ENCODE assay signal across 10 cellular contexts in the genomic region with DNA sequence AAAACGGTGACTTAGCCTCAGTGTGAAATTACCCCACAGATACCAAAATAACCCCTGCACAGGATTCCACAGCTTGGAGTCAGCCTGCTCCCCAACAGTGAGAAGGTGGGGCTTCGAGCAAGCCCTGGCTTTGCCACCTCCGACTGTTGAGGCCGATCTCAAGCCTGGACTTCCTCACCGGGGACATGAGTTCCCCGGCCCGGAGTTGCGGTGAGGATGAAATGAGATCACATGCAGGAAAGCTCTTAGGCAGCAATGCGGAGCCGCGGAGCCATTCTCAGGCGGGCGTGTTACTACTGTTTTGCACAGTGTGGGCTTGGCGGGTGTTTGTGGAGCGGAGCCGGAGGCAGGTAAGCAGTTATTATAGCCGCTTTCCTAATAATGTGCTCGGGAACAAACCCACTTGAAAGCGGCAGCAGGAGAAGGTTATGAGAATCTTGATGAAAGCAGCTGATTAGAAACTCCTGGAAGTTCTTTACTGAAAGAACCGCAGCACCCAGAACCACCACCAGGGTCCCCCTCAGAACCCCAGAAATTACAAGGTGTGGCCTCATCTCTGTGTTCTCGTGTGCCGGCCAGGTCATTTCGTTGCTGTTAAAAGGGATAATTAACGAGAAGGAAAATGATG. TPM values are rescaled to one million over a fixed set of nuclear protein-coding genes. Genes with fewer than 3 reads are reported as not detected.
A peak's percentile ranks its signal among the peaks of the same experiment; 100 is the strongest.
DNase-seq lines count a peak whose midpoint lies in the region; ATAC-seq and TF ChIP-seq lines count a peak whose summit lies in the region.
"Had no signal": no experiment of that assay in that cellular context is flagged by ENCODE, and none has a peak within 500 bp of the region (broad histone marks: within the 10 kb centered on the region; RNA-seq: fewer than 3 reads in every experiment).

No MANE protein-coding gene starts in this region.

- no peaks in the 10 kb centered on the region for H3K36me3 ChIP-seq in PC-3 (ENCODE audit: low read depth, low read length)
- H3K36me3 ChIP-seq: left lung had no signal

- POLR2A ChIA-PET in PC-3 (lab: Charles Lee; ENCODE audit: unreplicated experiment) = no interaction called here

- no peaks in the 10 kb centered on the region for H3K9me2 ChIP-seq in PC-3 (replicated peaks; ENCODE audit: low read length)

- DNase-seq in ACHN (peak; percentile 18), DMS79 treated with DMSO at 0.1 percent for 48 hours (lab: John Stamatoyannopoulos, UW) (peak; percentile 65), PC-3 (no peak), germinal center (ENCODE audit: low spot score) (peak; percentile 51), SKM-1 (lab: John Stamatoyannopoulos, UW; ENCODE audit: unreplicated experiment) (no peak), kidney glomerular epithelial cell (lab: John Stamatoyannopoulos, UW) (no peak)
- DNase-seq: left lung, NCI-H1048 had no signal

- no peak overlapping the region for H2AFZ ChIP-seq in PC-3 (ENCODE audit: low read length)

- no peaks in the 10 kb centered on the region for H3K9me3 ChIP-seq in PC-3 (ENCODE audit: low read length)
- H3K9me3 ChIP-seq: left lung had no signal

- in situ Hi-C loops in ACHN (cut with HindIII; ENCODE audit: low pct_ligation_motif_present, low pct_unique_long_range_greater_than_20kb, low sequenced_read_pairs) = no loop called here

- TF ChIP-seq CTCF in PC-3 (conservative IDR thresholded peaks at IDR 0.05; ENCODE audit: low read depth, low read length) = peak; percentile 39; the same call in 1 of the 2 replicates

- no peak overlapping the region for H3K27ac ChIP-seq in PC-3 (ENCODE audit: low read length)
- H3K27ac ChIP-seq: left lung had no signal

- no peak overlapping the region for H3K4me2 ChIP-seq in PC-3 (ENCODE audit: low read length)

- no TSS peak for BruUV-seq in PC-3 (replicated peaks; lab: Mats Ljungman, UMichigan)

- no peaks in the 10 kb centered on the region for H3K27me3 ChIP-seq in PC-3 (ENCODE audit: low read length)

- peaks cover 1% of the 10 kb centered on the region; the same call in 1 of the 2 replicates for H4K20me1 ChIP-seq in PC-3 (ENCODE audit: low read length)

- H3K9ac ChIP-seq in PC-3 (ENCODE audit: low read length) = no peak overlapping the region

- CTCF ChIA-PET in PC-3 (lab: Charles Lee) = no interaction called here

- H3K4me1 ChIP-seq in PC-3 (ENCODE audit: insufficient read depth, low read length) = peaks cover 25% of the 10 kb centered on the region

- intact Hi-C loops in PC-3 (cut with micrococcal nuclease) = loop anchor here (10.0 kb wide), 1 partner anchor 877 kb away; no protein-coding TSS in a partner anchor

- peaks cover 4% of the 10 kb centered on the region for H3F3A ChIP-seq in PC-3 (ENCODE audit: low read length, unreplicated experiment)

- ATAC-seq in PC-3 (no peak), GM19324 (IDR thresholded peaks at IDR 0.05; ENCODE audit: low FRiP score, unreplicated experiment) (no peak), HG02642 (IDR thresholded peaks at IDR 0.05; ENCODE audit: poor library complexity, unreplicated experiment) (no peak)
- ATAC-seq: left lung had no signal

- peaks cover 8% of the 10 kb centered on the region for H3K79me2 ChIP-seq in PC-3 (ENCODE audit: low read length)

- no peak overlapping the region for H3K4me3 ChIP-seq in PC-3 (ENCODE audit: low read length)
- H3K4me3 ChIP-seq: left lung had no signal

RNA-seq across cellular contexts. Expression of gene CLSTN1, which starts 3.9 kb away (rescaled TPM):
- 98.3 and 117 TPM in 2 replicates for total RNA-seq in PC-3 (2014; rRNA removed)

Comparison
In these comparisons a context has a peak if more than half of its experiments do, and no peak if none do; other contexts are left out.
1. DNase-seq: peak in ACHN (single experiment), DMS79 treated with DMSO at 0.1 percent for 48 hours (single experiment) and germinal center (single experiment); none in PC-3 (single experiment), SKM-1 (single experiment) and kidney glomerular epithelial cell (single experiment).